In genomic region chr21:42448683-42449082, GRCh38 we compare ENCODE assay signal across 29 cellular contexts. TPM values are rescaled to one million over a fixed set of nuclear protein-coding genes. Genes with fewer than 3 reads are reported as not detected.
DNase-seq lines count a peak whose midpoint lies in the region; ATAC-seq and TF ChIP-seq lines count a peak whose summit lies in the region.
"Had no signal": no experiment of that assay in that cellular context is flagged by ENCODE, and none has a peak within 500 bp of the region (broad histone marks: within the 10 kb centered on the region; RNA-seq: fewer than 3 reads in every experiment).

No MANE protein-coding gene starts in this region.

- no peak overlapping the region for H3K4me3 Mint-ChIP-seq in activated naive CD4-positive, alpha-beta T cell treated with anti-CD3 and anti-CD28 coated beads, Interleukin-2, amount 10 ng/mL, durations not matched to agents 7 days and 5 days
- no peak overlapping the region for H3K4me3 Mint-ChIP-seq in activated naive CD8-positive, alpha-beta T cell treated with anti-CD3 and anti-CD28 coated beads, Interleukin-2, amount 50 U/mL, for 24 hours
- H3K4me3 Mint-ChIP-seq in stimulated activated effector memory CD8-positive, alpha-beta T cell treated with anti-CD3 and anti-CD28 coated beads, Interleukin-12 subunit alpha, Interleukin-12 subunit beta, amount 100 ng/mL, for 72 hours, result no peak overlapping the region
- H3K4me3 Mint-ChIP-seq: stimulated activated memory B cell treated with anti-CD40 and anti-IgM and Interleukin-4, amounts not matched to agents 10 μg/mL and 1 μg/mL and 100 μg/mL, for 72 hours had no signal

- no peak for TF ChIP-seq CTCF in Loucy (conservative IDR thresholded peaks at IDR 0.05; ENCODE audit: low read length)

- H3K27me3 ChIP-seq in Loucy (ENCODE audit: insufficient read depth, low read length, poor library complexity, severe bottlenecking), result no peaks in the 10 kb centered on the region
- H3K27me3 ChIP-seq: upper lobe of left lung had no signal

- H3K36me3 Mint-ChIP-seq in activated naive CD4-positive, alpha-beta T cell treated with anti-CD3 and anti-CD28 coated beads, Interleukin-2, amount 10 ng/mL, durations not matched to agents 7 days and 5 days, result peaks cover 44% of the 10 kb centered on the region
- H3K36me3 Mint-ChIP-seq in activated naive CD4-positive, alpha-beta T cell treated with anti-CD3 and anti-CD28 coated beads, Interleukin-2, amount 50 U/mL, for 72 hours, result peaks cover 0 to 24% of the 10 kb centered on the region in 2 donors
- peaks cover 35% of the 10 kb centered on the region for H3K36me3 Mint-ChIP-seq in activated naive CD8-positive, alpha-beta T cell treated with anti-CD3 and anti-CD28 coated beads, Interleukin-2, amount 50 U/mL, for 24 hours (ENCODE audit: low read depth)
- peaks cover 37% of the 10 kb centered on the region for H3K36me3 Mint-ChIP-seq in stimulated activated effector memory CD8-positive, alpha-beta T cell treated with anti-CD3 and anti-CD28 coated beads, Interleukin-12 subunit alpha, Interleukin-12 subunit beta, amount 100 ng/mL, for 72 hours
- H3K36me3 Mint-ChIP-seq: stimulated activated memory B cell treated with anti-CD40 and anti-IgM and Interleukin-4, amounts not matched to agents 10 μg/mL and 1 μg/mL and 100 μg/mL, for 72 hours had no signal

- peak overlapping the region; percentile 54 for H3K9ac ChIP-seq in Loucy (ENCODE audit: low read depth, low read length, poor library complexity, severe bottlenecking)
- H3K9ac ChIP-seq: KMS-11 had no signal

- H3K36me3 ChIP-seq in Loucy (ENCODE audit: insufficient read depth, low read length), result no peaks in the 10 kb centered on the region; the same call in 1 of the 2 replicates
- H3K36me3 ChIP-seq: upper lobe of left lung had no signal

- ATAC-seq in activated naive CD4-positive, alpha-beta T cell treated with anti-CD3 and anti-CD28 coated beads, Interleukin-2, amount 50 U/mL, for 72 hours, result no peak
- ATAC-seq in activated naive CD8-positive, alpha-beta T cell treated with anti-CD3 and anti-CD28 coated beads, Interleukin-2, amount 50 U/mL, for 24 hours, result no peak
- ATAC-seq in stimulated activated effector memory CD8-positive, alpha-beta T cell treated with anti-CD3 and anti-CD28 coated beads, Interleukin-12 subunit alpha, Interleukin-12 subunit beta, amount 100 ng/mL, for 72 hours, result no peak
- ATAC-seq in HG03196 (IDR thresholded peaks at IDR 0.05; ENCODE audit: unreplicated experiment), result no peak
- ATAC-seq: left ventricle myocardium superior; Panc1; SK-N-SH treated with all-trans-retinoic acid at 6 μM for 48 hours; stimulated activated memory B cell treated with anti-CD40 and anti-IgM and Interleukin-4, amounts not matched to agents 10 μg/mL and 1 μg/mL and 100 μg/mL, for 72 hours had no signal

- H3K27me3 Mint-ChIP-seq in activated naive CD4-positive, alpha-beta T cell treated with anti-CD3 and anti-CD28 coated beads, Interleukin-2, amount 10 ng/mL, durations not matched to agents 7 days and 5 days, result peaks cover 3% of the 10 kb centered on the region
- no peaks in the 10 kb centered on the region for H3K27me3 Mint-ChIP-seq in activated naive CD8-positive, alpha-beta T cell treated with anti-CD3 and anti-CD28 coated beads, Interleukin-2, amount 50 U/mL, for 24 hours

- CTCF ChIA-PET in activated naive CD4-positive, alpha-beta T cell treated with anti-CD3 and anti-CD28 coated beads, Interleukin-2, amount 10 ng/mL, durations not matched to agents 7 days and 5 days (lab: Charles Lee), result interaction anchor here (2.0 to 3.2 kb wide), 2 partner anchors 139 to 151 kb away, joined by 4 to 19 read pairs; no protein-coding TSS in a partner anchor

- H3K27ac Mint-ChIP-seq in activated naive CD4-positive, alpha-beta T cell treated with anti-CD3 and anti-CD28 coated beads, Interleukin-2, amount 10 ng/mL, durations not matched to agents 7 days and 5 days, result peak overlapping the region; percentile 39
- no peak overlapping the region for H3K27ac Mint-ChIP-seq in activated naive CD4-positive, alpha-beta T cell treated with anti-CD3 and anti-CD28 coated beads, Interleukin-2, amount 50 U/mL, for 72 hours
- H3K27ac Mint-ChIP-seq in activated naive CD8-positive, alpha-beta T cell treated with anti-CD3 and anti-CD28 coated beads, Interleukin-2, amount 50 U/mL, for 24 hours, result peak overlapping the region; percentile 11
- peak overlapping the region; percentile 74 for H3K27ac Mint-ChIP-seq in stimulated activated effector memory CD8-positive, alpha-beta T cell treated with anti-CD3 and anti-CD28 coated beads, Interleukin-12 subunit alpha, Interleukin-12 subunit beta, amount 100 ng/mL, for 72 hours
- H3K27ac Mint-ChIP-seq: stimulated activated memory B cell treated with anti-CD40 and anti-IgM and Interleukin-4, amounts not matched to agents 10 μg/mL and 1 μg/mL and 100 μg/mL, for 72 hours had no signal

- H3F3A ChIP-seq in Loucy (ENCODE audit: low read depth), result no peaks in the 10 kb centered on the region; the same call in 1 of the 2 replicates

- H3K4me1 Mint-ChIP-seq in activated naive CD4-positive, alpha-beta T cell treated with anti-CD3 and anti-CD28 coated beads, Interleukin-2, amount 10 ng/mL, durations not matched to agents 7 days and 5 days, result peaks cover 33% of the 10 kb centered on the region
- peaks cover 66% of the 10 kb centered on the region for H3K4me1 Mint-ChIP-seq in activated naive CD8-positive, alpha-beta T cell treated with anti-CD3 and anti-CD28 coated beads, Interleukin-2, amount 50 U/mL, for 24 hours
- H3K4me1 Mint-ChIP-seq in stimulated activated effector memory CD8-positive, alpha-beta T cell treated with anti-CD3 and anti-CD28 coated beads, Interleukin-12 subunit alpha, Interleukin-12 subunit beta, amount 100 ng/mL, for 72 hours, result peaks cover 52% of the 10 kb centered on the region

- peak; percentile 20 for DNase-seq in activated naive CD4-positive, alpha-beta T cell treated with anti-CD3 and anti-CD28 coated beads, Interleukin-2, amount 10 ng/mL, durations not matched to agents 7 days and 5 days
- DNase-seq in activated naive CD4-positive, alpha-beta T cell treated with anti-CD3 and anti-CD28 coated beads, Interleukin-2, amount 50 U/mL, for 72 hours (ENCODE audit: low spot score in 2 of 2), result no peak
- DNase-seq in activated naive CD8-positive, alpha-beta T cell treated with anti-CD3 and anti-CD28 coated beads, Interleukin-2, amount 50 U/mL, for 24 hours, result no peak
- no peak for DNase-seq in stimulated activated effector memory CD8-positive, alpha-beta T cell treated with anti-CD3 and anti-CD28 coated beads, Interleukin-12 subunit alpha, Interleukin-12 subunit beta, amount 100 ng/mL, for 72 hours (ENCODE audit: low spot score in 2 of 2)
- DNase-seq in kidney glomerular epithelial cell (lab: John Stamatoyannopoulos, UW), result no peak
- DNase-seq: activated CD4-positive, CD25-positive, alpha-beta regulatory T cell treated with anti-CD3 and anti-CD28 coated beads, Interleukin-2, amount 50 U/mL, for 72 hours; activated effector memory CD4-positive, alpha-beta T cell treated with Interleukin-2 at 50 U/mL for 16 hours; Caco-2; central memory CD4-positive, alpha-beta T cell; DMS53; erythroblast; H7; islet precursor cell; left ventricle myocardium superior; NCI-H1417; NCI-H2081; NCI-H2227 treated with DMSO at 0.1 percent for 48 hours; NCI-H69; occipital lobe; Right ventricle myocardium superior; T-helper 2 cell; upper lobe of left lung had no signal

- H3K79me2 ChIP-seq in Loucy (ENCODE audit: insufficient read depth, low read length), result peaks cover 22% of the 10 kb centered on the region; the same call in 1 of the 2 replicates

- no peaks in the 10 kb centered on the region for H3K9me3 ChIP-seq in Loucy (ENCODE audit: insufficient read depth, low read depth, low read length)
- H3K9me3 ChIP-seq: Caco-2, upper lobe of left lung had no signal

- H3K4me3 ChIP-seq in Loucy (ENCODE audit: low read length, poor library complexity, severe bottlenecking), result no peak overlapping the region
- H3K4me3 ChIP-seq: upper lobe of left lung had no signal

- no peaks in the 10 kb centered on the region for H3K9me2 ChIP-seq in Loucy (replicated peaks; ENCODE audit: low read depth, low read length)

- no peaks in the 10 kb centered on the region for H3K9me3 Mint-ChIP-seq in activated naive CD4-positive, alpha-beta T cell treated with anti-CD3 and anti-CD28 coated beads, Interleukin-2, amount 10 ng/mL, durations not matched to agents 7 days and 5 days
- H3K9me3 Mint-ChIP-seq in activated naive CD4-positive, alpha-beta T cell treated with anti-CD3 and anti-CD28 coated beads, Interleukin-2, amount 50 U/mL, for 72 hours, result no peaks in the 10 kb centered on the region
- H3K9me3 Mint-ChIP-seq in activated naive CD8-positive, alpha-beta T cell treated with anti-CD3 and anti-CD28 coated beads, Interleukin-2, amount 50 U/mL, for 24 hours, result no peaks in the 10 kb centered on the region
- H3K9me3 Mint-ChIP-seq in stimulated activated effector memory CD8-positive, alpha-beta T cell treated with anti-CD3 and anti-CD28 coated beads, Interleukin-12 subunit alpha, Interleukin-12 subunit beta, amount 100 ng/mL, for 72 hours, result no peaks in the 10 kb centered on the region
- H3K9me3 Mint-ChIP-seq: stimulated activated memory B cell treated with anti-CD40 and anti-IgM and Interleukin-4, amounts not matched to agents 10 μg/mL and 1 μg/mL and 100 μg/mL, for 72 hours had no signal

- no peak overlapping the region for H2AFZ ChIP-seq in Loucy (ENCODE audit: low read length)

- H3K4me2 ChIP-seq in Loucy (ENCODE audit: low read depth, low read length, poor library complexity, severe bottlenecking), result peak overlapping the region; percentile 51
- H3K4me2 ChIP-seq: KMS-11 had no signal

- H4K20me1 ChIP-seq in Loucy (ENCODE audit: insufficient read depth, low read length, poor library complexity, severe bottlenecking), result no peaks in the 10 kb centered on the region

- peaks cover 61% of the 10 kb centered on the region for H3K4me1 ChIP-seq in Loucy (ENCODE audit: insufficient read depth, low read length, poor library complexity, severe bottlenecking)
- H3K4me1 ChIP-seq: Caco-2 had no signal

RNA-seq across cellular contexts. Expression of gene UBASH3A, which starts 45.0 kb away (rescaled TPM):
- total RNA-seq in activated naive CD4-positive, alpha-beta T cell treated with anti-CD3 and anti-CD28 coated beads, Interleukin-2, amount 50 U/mL, for 72 hours, result 10 to 100 TPM; 13.0 to 51.9 TPM
- total RNA-seq: Caco-2, G401, H7, left ventricle myocardium superior, occipital lobe, Right ventricle myocardium superior had no signal

RNA-seq across cellular contexts. Expression of gene RSPH1, which starts 47.3 kb away (rescaled TPM):
- total RNA-seq in activated naive CD4-positive, alpha-beta T cell treated with anti-CD3 and anti-CD28 coated beads, Interleukin-2, amount 50 U/mL, for 72 hours, result under 1 TPM; 0.11 to 0.33 TPM
- total RNA-seq: H7, left ventricle myocardium superior, Right ventricle myocardium superior had no signal

RNA-seq across cellular contexts. Expression of gene TMPRSS3, which starts 52.8 kb away (rescaled TPM):
- total RNA-seq in activated naive CD4-positive, alpha-beta T cell treated with anti-CD3 and anti-CD28 coated beads, Interleukin-2, amount 50 U/mL, for 72 hours, result 10 to 100 TPM in 1 of 2 donors, 1 to 10 TPM in 1; 9.8 to 68.6 TPM
- total RNA-seq: Caco-2, G401, H7, left ventricle myocardium superior, occipital lobe, Right ventricle myocardium superior had no signal

Comparison
In these comparisons a context has a peak if more than half of its experiments do, and no peak if none do; other contexts are left out.
1. H3K27ac Mint-ChIP-seq: peak in activated naive CD4-positive, alpha-beta T cell treated with anti-CD3 and anti-CD28 coated beads, Interleukin-2, amount 10 ng/mL, durations not matched to agents 7 days and 5 days (single experiment), activated naive CD8-positive, alpha-beta T cell treated with anti-CD3 and anti-CD28 coated beads, Interleukin-2, amount 50 U/mL, for 24 hours (single experiment) and stimulated activated effector memory CD8-positive, alpha-beta T cell treated with anti-CD3 and anti-CD28 coated beads, Interleukin-12 subunit alpha, Interleukin-12 subunit beta, amount 100 ng/mL, for 72 hours (single experiment); none in activated naive CD4-positive, alpha-beta T cell treated with anti-CD3 and anti-CD28 coated beads, Interleukin-2, amount 50 U/mL, for 72 hours (0 of 2).